ENCODE assay signal across 8 cellular contexts in genomic region chr5:40679071-40679997, GRCh38. TPM values are rescaled to one million over a fixed set of nuclear protein-coding genes. Genes with fewer than 3 reads are reported as not detected.
DNase-seq lines count a peak whose midpoint lies in the region; ATAC-seq and TF ChIP-seq lines count a peak whose summit lies in the region.

TSS of gene PTGER4 (plus strand) at chr5:40679915. CDS start at chr5:40680994, 1,079 bp downstream.

- peaks cover 55% of the 10 kb centered on the region for H3K4me1 Mint-ChIP-seq in CD8-positive, alpha-beta T cell (ENCODE audit: low read depth)

- peak within 1 kb of the TSS; percentile 94 for H3K4me3 Mint-ChIP-seq in CD8-positive, alpha-beta T cell

- CTCF ChIA-PET in CD8-positive, alpha-beta T cell (lab: Charles Lee): interaction anchor here (0.6 to 1.5 kb wide), 9 partner anchors 9 to 966 kb away, joined by 3 to 8 read pairs (median 3); no protein-coding TSS in a partner anchor
- CTCF ChIA-PET in OCI-LY7 (lab: Charles Lee; ENCODE audit: unreplicated experiment): no interaction called here

- no peaks in the 10 kb centered on the region for H3K36me3 ChIP-seq in CD8-positive, alpha-beta T cell (ENCODE audit: insufficient read depth, low read length)
- H3K36me3 ChIP-seq in OCI-LY7 (ENCODE audit: insufficient read depth, low read length) (no peaks in the 10 kb centered on the region), mucosa of descending colon (ENCODE audit: low read depth) (no peaks in the 10 kb centered on the region)

- no peaks in the 10 kb centered on the region for H3K9me3 ChIP-seq in CD8-positive, alpha-beta T cell (ENCODE audit: low read length)
- H3K9me3 ChIP-seq in OCI-LY7 (ENCODE audit: low read length) (no peaks in the 10 kb centered on the region), mucosa of descending colon (no peaks in the 10 kb centered on the region)

- H3K27me3 ChIP-seq in CD8-positive, alpha-beta T cell (ENCODE audit: insufficient read depth, low read length): no peaks in the 10 kb centered on the region

- no peaks in the 10 kb centered on the region for H3K27me3 Mint-ChIP-seq in CD8-positive, alpha-beta T cell (ENCODE audit: low read depth)

- DNase-seq in CD8-positive, alpha-beta T cell: peak; percentile 80 to 93 (median 89)
- DNase-seq in HPDE6-E6E7 (ENCODE audit: extremely low spot score) (peak; percentile 84), OCI-LY7 (ENCODE audit: low spot score) (peak; percentile 67), activated T-cell treated with anti-CD3 and anti-CD28 coated beads for 1 hour (ENCODE audit: low read depth) (peak; percentile 89), epithelial cell of esophagus (ENCODE audit: low read depth) (peak; percentile 96), mucosa of descending colon (peak; percentile 96 to 97 (median 96))
- peak; percentile 84 to 91 for DNase-seq in stimulated activated CD8-positive, alpha-beta memory T cell treated with anti-CD3 and anti-CD28 coated beads, Interleukin-4, amount 100 ng/mL, for 1 hour (ENCODE audit: low read depth in 2 of 2, low spot score in 1 of 2)

- peak within 1 kb of the TSS; percentile 91 for H2AFZ ChIP-seq in OCI-LY7 (ENCODE audit: low read length)

- peaks cover 30% of the 10 kb centered on the region for H3K4me1 ChIP-seq in CD8-positive, alpha-beta T cell (ENCODE audit: insufficient read depth, low read length)
- H3K4me1 ChIP-seq in OCI-LY7 (ENCODE audit: insufficient read depth, low read length, poor library complexity, severe bottlenecking) (peaks cover 15% of the 10 kb centered on the region), mucosa of descending colon (ENCODE audit: low read depth) (peaks cover 14% of the 10 kb centered on the region)

- peak within 1 kb of the TSS; percentile 100 for H3K4me2 ChIP-seq in OCI-LY7 (ENCODE audit: low read length)

- no peaks in the 10 kb centered on the region for H3K9me2 ChIP-seq in OCI-LY7 (ENCODE audit: insufficient read depth, low read length)

- peaks cover 45% of the 10 kb centered on the region for H3K36me3 Mint-ChIP-seq in CD8-positive, alpha-beta T cell

- H3K79me2 ChIP-seq in OCI-LY7 (ENCODE audit: insufficient read depth, low read depth, low read length): no peaks in the 10 kb centered on the region

- H3K4me3 ChIP-seq in CD8-positive, alpha-beta T cell (ENCODE audit: low read depth, low read length): peak within 1 kb of the TSS; percentile 92
- H3K4me3 ChIP-seq in OCI-LY7 (ENCODE audit: low read depth, low read length, poor library complexity, severe bottlenecking): peak within 1 kb of the TSS; percentile 82
- peak within 1 kb of the TSS; percentile 73 for H3K4me3 ChIP-seq in epithelial cell of esophagus (ENCODE audit: low read length)
- H3K4me3 ChIP-seq in mucosa of descending colon: peak within 1 kb of the TSS; percentile 58

- no peak for TF ChIP-seq CTCF in CD8-positive, alpha-beta T cell (IDR thresholded peaks at IDR 0.05)
- no peak for TF ChIP-seq CTCF in OCI-LY7 (conservative IDR thresholded peaks at IDR 0.05; ENCODE audit: low read length)
- no peak for TF ChIP-seq CTCF in epithelial cell of esophagus (IDR thresholded peaks at IDR 0.05; ENCODE audit: insufficient read depth, low read depth, low read length, missing control alignments)
- TF ChIP-seq CTCF in mucosa of descending colon (IDR thresholded peaks at IDR 0.05): no peak

- intact Hi-C loops in CD8-positive, alpha-beta T cell (cut with DNase I, micrococcal nuclease): loop anchor here (1.0 to 5.0 kb wide), 6 partner anchors 9 to 269 kb away; partner anchors contain the start of gene RPL37 (in 1 of the 2)
- intact Hi-C loops in OCI-LY7 (cut with micrococcal nuclease; ENCODE audit: unreplicated experiment): loop anchor here (5.0 kb wide), 1 partner anchor 192 kb away; no protein-coding TSS in a partner anchor
- intact Hi-C loops in mucosa of descending colon (cut with DNase I, micrococcal nuclease): no loop called here

- BruUV-seq in OCI-LY7 (replicated peaks; lab: Mats Ljungman, UMichigan): no TSS peak

- H4K20me1 ChIP-seq in OCI-LY7 (ENCODE audit: insufficient read depth, low read length): no peaks in the 10 kb centered on the region

- POLR2A ChIA-PET in CD8-positive, alpha-beta T cell (lab: Charles Lee): interaction anchor here (0.6 to 5.6 kb wide), 15 partner anchors 22 to 301 kb away, joined by 3 to 42 read pairs (median 4); no protein-coding TSS in a partner anchor
- POLR2A ChIA-PET in OCI-LY7 (lab: Charles Lee): no interaction called here

- H3K27ac Mint-ChIP-seq in CD8-positive, alpha-beta T cell: peak within 1 kb of the TSS; percentile 92

- H3K27ac ChIP-seq in CD8-positive, alpha-beta T cell (ENCODE audit: low read depth, low read length): peak within 1 kb of the TSS; percentile 89
- H3K27ac ChIP-seq in OCI-LY7 (ENCODE audit: low read depth, low read length, poor library complexity, severe bottlenecking): no peak within 1 kb of the TSS

- peak; percentile 69 for ATAC-seq in CD8-positive, alpha-beta T cell
- ATAC-seq in GM19467 (IDR thresholded peaks at IDR 0.05; ENCODE audit: unreplicated experiment) (peak; percentile 69), mucosa of descending colon (peak; percentile 85)

- H3K9me3 Mint-ChIP-seq in CD8-positive, alpha-beta T cell: no peaks in the 10 kb centered on the region

RNA-seq across cellular contexts. Expression of gene PTGER4, which starts in this region (rescaled TPM):
- total RNA-seq in CD8-positive, alpha-beta T cell: 100 to 1,000 TPM; 334 to 371 TPM
- total RNA-seq in OCI-LY7 (2014; rRNA removed; shearing (Covaris generic)): 1.4 and 2.0 TPM in 2 replicates
- 0.49 TPM in 1 of 2 replicates, not detected in the other for total RNA-seq in OCI-LY7 (2022)
- 10 to 100 TPM; 38.5 to 58.4 (median 50.8) TPM for total RNA-seq in mucosa of descending colon

Comparison
In these comparisons a context has a peak if more than half of its experiments do, and no peak if none do; other contexts are left out.
1. RNA of gene PTGER4 (total RNA-seq): 334 to 371 TPM in CD8-positive, alpha-beta T cell and 38.5 to 58.4 TPM in mucosa of descending colon; 0.49 to 2.0 TPM in OCI-LY7; every median in the first group is over 10 times any median in the second.
2. RNA of gene PTGER4 (total RNA-seq): 334 to 371 TPM in CD8-positive, alpha-beta T cell; 38.5 to 58.4 TPM in mucosa of descending colon; every median in the first group is over 4 times any median in the second.
3. intact Hi-C loops: an anchor here in CD8-positive, alpha-beta T cell (1.0 to 5.0 kb wide) and OCI-LY7 (5.0 kb wide); none called in mucosa of descending colon.
4. Peak in every context shown above with its lines, with median percentiles within 50 percentile points of each other: ATAC-seq, DNase-seq and H3K4me3 ChIP-seq.